In genomic region chr7:44962483-44963251, GRCh38 we compare ENCODE assay signal across 1 cellular context.
A peak's percentile ranks its signal among the peaks of the same experiment; 100 is the strongest.
TF ChIP-seq lines count a peak whose summit lies in the region.

No MANE protein-coding gene starts in this region.

TF ChIP-seq in HepG2, 621 proteins besides CTCF, POLR2A, EP300 and RAD21:
- TF ChIP-seq MXD4 (CRISPR knock-in tag; IDR thresholded peaks at IDR 0.05) (no peak), ARID3A (IDR thresholded peaks at IDR 0.05; ENCODE audit: low read depth, low read length) (no peak)
- TF ChIP-seq, protein P1, sequence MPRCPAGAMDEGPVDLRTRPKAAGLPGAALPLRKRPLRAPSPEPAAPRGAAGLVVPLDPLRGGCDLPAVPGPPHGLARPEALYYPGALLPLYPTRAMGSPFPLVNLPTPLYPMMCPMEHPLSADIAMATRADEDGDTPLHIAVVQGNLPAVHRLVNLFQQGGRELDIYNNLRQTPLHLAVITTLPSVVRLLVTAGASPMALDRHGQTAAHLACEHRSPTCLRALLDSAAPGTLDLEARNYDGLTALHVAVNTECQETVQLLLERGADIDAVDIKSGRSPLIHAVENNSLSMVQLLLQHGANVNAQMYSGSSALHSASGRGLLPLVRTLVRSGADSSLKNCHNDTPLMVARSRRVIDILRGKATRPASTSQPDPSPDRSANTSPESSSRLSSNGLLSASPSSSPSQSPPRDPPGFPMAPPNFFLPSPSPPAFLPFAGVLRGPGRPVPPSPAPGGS (CRISPR knock-in tag; IDR thresholded peaks at IDR 0.05), result 0 out of 2 replicates have a peak, but pooled peaks have one; percentile 5
- TF ChIP-seq, protein P2, sequence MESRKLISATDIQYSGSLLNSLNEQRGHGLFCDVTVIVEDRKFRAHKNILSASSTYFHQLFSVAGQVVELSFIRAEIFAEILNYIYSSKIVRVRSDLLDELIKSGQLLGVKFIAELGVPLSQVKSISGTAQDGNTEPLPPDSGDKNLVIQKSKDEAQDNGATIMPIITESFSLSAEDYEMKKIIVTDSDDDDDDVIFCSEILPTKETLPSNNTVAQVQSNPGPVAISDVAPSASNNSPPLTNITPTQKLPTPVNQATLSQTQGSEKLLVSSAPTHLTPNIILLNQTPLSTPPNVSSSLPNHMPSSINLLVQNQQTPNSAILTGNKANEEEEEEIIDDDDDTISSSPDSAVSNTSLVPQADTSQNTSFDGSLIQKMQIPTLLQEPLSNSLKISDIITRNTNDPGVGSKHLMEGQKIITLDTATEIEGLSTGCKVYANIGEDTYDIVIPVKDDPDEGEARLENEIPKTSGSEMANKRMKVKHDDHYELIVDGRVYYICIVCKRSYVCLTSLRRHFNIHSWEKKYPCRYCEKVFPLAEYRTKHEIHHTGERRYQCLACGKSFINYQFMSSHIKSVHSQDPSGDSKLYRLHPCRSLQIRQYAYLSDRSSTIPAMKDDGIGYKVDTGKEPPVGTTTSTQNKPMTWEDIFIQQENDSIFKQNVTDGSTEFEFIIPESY (CRISPR knock-in tag; IDR thresholded peaks at IDR 0.05), result peak; percentile 30; the same call in 1 of the 2 replicates
